Comparison of ENCODE assay signal across 19 cellular contexts in the genomic region with DNA sequence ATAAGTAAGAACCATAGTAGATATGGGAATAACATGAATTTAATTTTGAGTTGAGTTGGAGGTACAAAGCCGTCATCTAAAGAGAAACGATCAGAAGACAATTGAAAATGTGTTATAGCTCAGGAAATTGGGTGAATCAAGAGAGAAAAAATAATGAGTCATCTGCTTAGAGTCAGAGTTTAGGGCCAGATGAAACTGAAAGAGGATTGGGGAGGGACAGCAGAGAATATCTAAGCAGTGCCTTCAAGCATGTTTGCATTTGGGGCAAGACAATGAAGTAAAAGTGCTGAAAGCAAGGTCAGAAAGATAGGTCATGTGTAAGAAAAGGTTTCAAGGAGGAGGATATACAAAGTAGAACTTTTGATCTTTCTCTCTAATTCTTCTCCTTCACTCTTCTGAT.
DNase-seq lines count a peak whose midpoint lies in the region; ATAC-seq and TF ChIP-seq lines count a peak whose summit lies in the region.
"Had no signal": no experiment of that assay in that cellular context is flagged by ENCODE, and none has a peak within 500 bp of the region (broad histone marks: within the 10 kb centered on the region; RNA-seq: fewer than 3 reads in every experiment).

No MANE protein-coding gene starts in this region.

- H3K4me3 ChIP-seq in choroid plexus epithelial cell (ENCODE audit: low read depth, low read length) = no peak overlapping the region
- H3K4me3 ChIP-seq: prostate gland, suprapubic skin had no signal

- ATAC-seq in GM19395 (IDR thresholded peaks at IDR 0.05; ENCODE audit: unreplicated experiment) (peak; percentile 83), HG03442 (IDR thresholded peaks at IDR 0.05; ENCODE audit: unreplicated experiment) (peak; percentile 66)
- ATAC-seq: WTC11 had no signal

- DNase-seq in GM13977 (ENCODE audit: low spot score) (peak; percentile 10), choroid plexus epithelial cell (ENCODE audit: low read depth) (peak; percentile 1), SKM-1 treated with dmso at 0.1 percent for 144 hours (lab: John Stamatoyannopoulos, UW; ENCODE audit: unreplicated experiment) (no peak), germinal center (ENCODE audit: low spot score) (no peak)
- DNase-seq in activated T-cell treated with anti-CD3 and anti-CD28 coated beads, Interleukin-2, amount 50 U/mL, for 48 hours = no peak
- DNase-seq in activated CD4-positive, alpha-beta T cell treated with anti-CD3 and anti-CD28 coated beads, Interleukin-2, amount 50 U/mL, for 1 hour = no peak
- DNase-seq: activated CD4-positive, alpha-beta memory T cell treated with anti-CD3 and anti-CD28 coated beads, Interleukin-2, amount 10 ng/mL, durations not matched to agents 7 days and 5 days; activated naive CD4-positive, alpha-beta T cell treated with anti-CD3 and anti-CD28 coated beads, Interleukin-2, amount 10 ng/mL, durations not matched to agents 7 days and 5 days; activated T-cell treated with anti-CD3 and anti-CD28 coated beads, Interleukin-2, amount 50 U/mL, for 1 hour; COR-L47; cortex of kidney; SHP77 treated with DMSO at 0.1 percent for 48 hours; stimulated activated CD8-positive, alpha-beta memory T cell treated with anti-CD3 and anti-CD28 coated beads, Interleukin-4, amount 100 ng/mL, for 48 hours; T-helper 2 cell had no signal

- TF ChIP-seq CTCF in GM13977 (IDR thresholded peaks at IDR 0.05; ENCODE audit: extremely low read depth, insufficient read depth, missing control alignments) (no peak), choroid plexus epithelial cell (conservative IDR thresholded peaks at IDR 0.05; ENCODE audit: low read depth, low read length) (no peak)

- in situ Hi-C loops in GM13977 (cut with MboI; ENCODE audit: low pct_unique_long_range_greater_than_20kb, low sequenced_read_pairs, unreplicated experiment) = no loop called here

Comparison
In these comparisons a context has a peak if more than half of its experiments do, and no peak if none do; other contexts are left out.
1. DNase-seq: peak in GM13977 (single experiment) and choroid plexus epithelial cell (single experiment); none in SKM-1 treated with dmso at 0.1 percent for 144 hours (single experiment), activated T-cell treated with anti-CD3 and anti-CD28 coated beads, Interleukin-2, amount 50 U/mL, for 48 hours (0 of 2), germinal center (single experiment) and activated CD4-positive, alpha-beta T cell treated with anti-CD3 and anti-CD28 coated beads, Interleukin-2, amount 50 U/mL, for 1 hour (single experiment).